In the genomic region with DNA sequence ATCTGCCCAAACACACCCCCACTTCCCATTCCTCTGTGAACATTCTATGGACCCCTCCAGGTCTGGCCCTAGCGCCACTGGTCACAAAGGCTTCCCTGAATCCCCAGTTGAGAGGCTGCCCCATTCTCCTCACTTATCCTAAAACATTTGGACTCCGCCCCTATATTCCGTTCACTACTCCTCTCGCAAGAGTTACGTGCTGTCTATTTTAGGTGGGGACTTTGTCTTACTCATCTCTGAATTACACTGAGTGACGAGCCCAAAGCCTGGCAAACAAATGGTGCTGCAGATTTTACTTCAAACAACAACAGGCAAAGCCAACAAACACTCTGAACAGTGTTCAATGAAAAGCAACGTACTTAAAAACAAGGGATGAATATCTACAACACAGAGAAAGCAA, we compare ENCODE assay signal across 19 cellular contexts. TPM values are rescaled to one million over a fixed set of nuclear protein-coding genes. Genes with fewer than 3 reads are reported as not detected.
A peak's percentile ranks its signal among the peaks of the same experiment; 100 is the strongest.
DNase-seq lines count a peak whose midpoint lies in the region; ATAC-seq and TF ChIP-seq lines count a peak whose summit lies in the region.
"Had no signal": no experiment of that assay in that cellular context is flagged by ENCODE, and none has a peak within 500 bp of the region (broad histone marks: within the 10 kb centered on the region; RNA-seq: fewer than 3 reads in every experiment).

No MANE protein-coding gene starts in this region.

- no peaks in the 10 kb centered on the region for H3K27me3 ChIP-seq in layer of hippocampus (ENCODE audit: control insufficient read depth, insufficient read depth, low read length)
- no peaks in the 10 kb centered on the region for H3K27me3 ChIP-seq in psoas muscle (ENCODE audit: insufficient read depth in 3 of 3, low read length in 2 of 3)
- no peaks in the 10 kb centered on the region for H3K27me3 ChIP-seq in BE2C
- H3K27me3 ChIP-seq: BLaER1 treated with 17β-estradiol and CSF1 and Interleukin-3, amounts not matched to agents 10 nM and 100 nM had no signal

- peak; percentile 8 for DNase-seq in natural killer cell treated with Interleukin-12 subunit alpha and Interleukin-12 subunit beta and Interleukin-15 and Interleukin-18, amount 100 ng/mL, for 72 hours (ENCODE audit: low spot score)
- DNase-seq in natural killer cell (no peak), psoas muscle (no peak), occipital lobe (lab: John Stamatoyannopoulos, UW) (no peak), cortex of kidney (lab: John Stamatoyannopoulos, UW) (no peak), BE2C (no peak)
- DNase-seq: Calu3; CD4-positive, alpha-beta T cell; CD8-positive, alpha-beta memory T cell; DMS53; DMS79 treated with DMSO at 0.1 percent for 48 hours; GF-D8; GOT3; HCEC 1CT had no signal

- H3K36me3 ChIP-seq in psoas muscle (ENCODE audit: insufficient read depth in 1 of 2, low read depth in 1 of 2) (no peaks in the 10 kb centered on the region), BE2C (no peaks in the 10 kb centered on the region)
- H3K36me3 ChIP-seq: BLaER1 treated with 17β-estradiol and CSF1 and Interleukin-3, amounts not matched to agents 10 nM and 100 nM had no signal

- no peaks in the 10 kb centered on the region for H3K4me1 Mint-ChIP-seq in natural killer cell treated with Interleukin-12 subunit alpha and Interleukin-12 subunit beta and Interleukin-15 and Interleukin-18, amount 100 ng/mL, for 72 hours (ENCODE audit: low read depth in 2 of 2)
- H3K4me1 Mint-ChIP-seq in natural killer cell, result no peaks in the 10 kb centered on the region
- H3K4me1 Mint-ChIP-seq: B cell; CD14-positive monocyte; CD8-positive, alpha-beta memory T cell had no signal

- no peak overlapping the region for H3K27ac Mint-ChIP-seq in natural killer cell treated with Interleukin-12 subunit alpha and Interleukin-12 subunit beta and Interleukin-15 and Interleukin-18, amount 100 ng/mL, for 72 hours
- no peak overlapping the region for H3K27ac Mint-ChIP-seq in natural killer cell
- H3K27ac Mint-ChIP-seq: B cell; CD14-positive monocyte; CD4-positive, alpha-beta T cell had no signal

- no peak for TF ChIP-seq CTCF in natural killer cell (IDR thresholded peaks at IDR 0.05)
- no peak for TF ChIP-seq CTCF in psoas muscle (IDR thresholded peaks at IDR 0.05)
- TF ChIP-seq CTCF in BE2C (IDR thresholded peaks at IDR 0.05; ENCODE audit: low read depth, low read length), result no peak

- no peaks in the 10 kb centered on the region for H3K9me3 Mint-ChIP-seq in natural killer cell treated with Interleukin-12 subunit alpha and Interleukin-12 subunit beta and Interleukin-15 and Interleukin-18, amount 100 ng/mL, for 72 hours
- H3K9me3 Mint-ChIP-seq in natural killer cell, result no peaks in the 10 kb centered on the region
- H3K9me3 Mint-ChIP-seq: CD4-positive, alpha-beta T cell; CD8-positive, alpha-beta memory T cell had no signal

- H3K4me3 ChIP-seq in psoas muscle (no peak overlapping the region), BE2C (ENCODE audit: low read depth, low read length) (no peak overlapping the region)
- H3K4me3 ChIP-seq: BLaER1 treated with 17β-estradiol and CSF1 and Interleukin-3, amounts not matched to agents 10 nM and 100 nM had no signal

- WGBS in psoas muscle, 3 donors, result 79 to 87% (median 86%) methylated on average over 7 of the region's 7 CpGs

- peaks cover 15 to 23% of the 10 kb centered on the region in 2 donors for H3K27me3 Mint-ChIP-seq in natural killer cell treated with Interleukin-12 subunit alpha and Interleukin-12 subunit beta and Interleukin-15 and Interleukin-18, amount 100 ng/mL, for 72 hours
- H3K27me3 Mint-ChIP-seq in natural killer cell (ENCODE audit: low read depth in 2 of 2), result peaks cover 0 to 20% of the 10 kb centered on the region in 2 donors

- peak overlapping the region; percentile 23 for H3K27ac ChIP-seq in layer of hippocampus (ENCODE audit: low read depth, low read length)
- H3K27ac ChIP-seq in psoas muscle, result no peak overlapping the region
- H3K27ac ChIP-seq: 22Rv1; BLaER1 treated with 17β-estradiol and CSF1 and Interleukin-3, amounts not matched to agents 10 nM and 100 nM had no signal

- intact Hi-C loops in natural killer cell (cut with micrococcal nuclease) (no loop called here), psoas muscle (cut with DNase I) (no loop called here)

- no peak overlapping the region for H3K4me3 Mint-ChIP-seq in natural killer cell treated with Interleukin-12 subunit alpha and Interleukin-12 subunit beta and Interleukin-15 and Interleukin-18, amount 100 ng/mL, for 72 hours
- no peak overlapping the region for H3K4me3 Mint-ChIP-seq in natural killer cell
- H3K4me3 Mint-ChIP-seq: B cell; CD14-positive monocyte; CD4-positive, alpha-beta T cell had no signal

- H3K4me1 ChIP-seq in psoas muscle, result peaks cover 10% of the 10 kb centered on the region
- peaks cover 4% of the 10 kb centered on the region; the same call in 1 of the 2 replicates for H3K4me1 ChIP-seq in BE2C
- H3K4me1 ChIP-seq: BLaER1 treated with 17β-estradiol and CSF1 and Interleukin-3, amounts not matched to agents 10 nM and 100 nM had no signal

- no peak for ATAC-seq in natural killer cell treated with Interleukin-12 subunit alpha and Interleukin-12 subunit beta and Interleukin-15 and Interleukin-18, amount 100 ng/mL, for 72 hours
- no peak for ATAC-seq in natural killer cell
- peak in 3 of 4 donors; percentile 42 to 73 (median 51) for ATAC-seq in psoas muscle

- no peaks in the 10 kb centered on the region for H3K9me3 ChIP-seq in psoas muscle
- no peaks in the 10 kb centered on the region for H3K9me3 ChIP-seq in BE2C
- H3K9me3 ChIP-seq: BLaER1 treated with 17β-estradiol and CSF1 and Interleukin-3, amounts not matched to agents 10 nM and 100 nM had no signal

- H3K36me3 Mint-ChIP-seq in natural killer cell treated with Interleukin-12 subunit alpha and Interleukin-12 subunit beta and Interleukin-15 and Interleukin-18, amount 100 ng/mL, for 72 hours, result no peaks in the 10 kb centered on the region
- no peaks in the 10 kb centered on the region for H3K36me3 Mint-ChIP-seq in natural killer cell
- H3K36me3 Mint-ChIP-seq: CD14-positive monocyte; CD8-positive, alpha-beta memory T cell had no signal

RNA-seq across cellular contexts. Expression of a gene that starts 14.5 kb away (rescaled TPM):
- under 1 TPM in 1 of 2 donors, not detected in 1; 0.95 TPM for total RNA-seq in natural killer cell treated with Interleukin-12 subunit alpha and Interleukin-12 subunit beta and Interleukin-15 and Interleukin-18, amount 100 ng/mL, for 72 hours
- total RNA-seq in natural killer cell (1 to 10 TPM; 1.5 to 2.4 (median 2.4) TPM), psoas muscle (10 to 100 TPM; 13.3 to 32.7 (median 20.7) TPM), occipital lobe (15.4 TPM)
- 10 to 100 TPM in 1 of 3 donors, 1 to 10 TPM in 2; 8.3 to 10.3 (median 9.8) TPM for polyA plus RNA-seq in psoas muscle
- polyA plus RNA-seq in BE2C (2012; ENCODE audit: insufficient read depth, insufficient read length, low read depth), result 39.9 TPM

Comparison
In these comparisons a context has a peak if more than half of its experiments do, and no peak if none do; other contexts are left out.
1. ATAC-seq: peak in psoas muscle (3 of 4); none in natural killer cell treated with Interleukin-12 subunit alpha and Interleukin-12 subunit beta and Interleukin-15 and Interleukin-18, amount 100 ng/mL, for 72 hours (0 of 2) and natural killer cell (0 of 3).